Comparison of ENCODE assay signal across 21 cellular contexts in the genomic region with DNA sequence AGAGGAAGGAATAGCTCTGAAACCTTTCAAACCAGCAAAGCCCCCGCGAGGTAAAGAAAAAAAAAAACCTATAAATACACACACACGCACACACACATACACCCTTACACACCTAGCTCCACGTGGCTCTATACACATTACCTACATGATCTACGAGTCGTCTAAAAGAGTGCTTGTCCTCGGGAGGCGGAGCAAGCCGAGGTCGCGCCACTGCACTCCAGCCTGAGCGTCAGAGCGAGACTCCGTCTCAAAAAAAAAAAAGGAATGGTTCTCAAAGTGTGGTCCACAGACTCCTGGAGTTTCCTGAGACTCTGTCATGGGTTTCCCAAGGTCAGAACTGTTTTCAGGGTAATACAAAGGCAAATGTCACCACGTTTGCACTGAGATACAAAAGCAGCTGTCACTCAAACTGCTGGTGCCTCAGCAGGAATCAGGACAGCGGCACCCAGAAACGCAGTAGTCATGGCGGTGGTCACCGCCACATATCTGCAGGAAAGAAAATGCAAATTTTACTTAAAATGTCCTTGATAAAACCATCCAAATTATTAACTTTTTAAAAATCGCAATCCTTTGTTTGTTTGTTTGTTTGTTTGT.
"Had no signal": no experiment of that assay in that cellular context is flagged by ENCODE, and none has a peak within 500 bp of the region (broad histone marks: within the 10 kb centered on the region; RNA-seq: fewer than 3 reads in every experiment).

No MANE protein-coding gene starts in this region.

- H3K4me3 Mint-ChIP-seq: activated CD4-positive, alpha-beta T cell treated with anti-CD3 and anti-CD28 coated beads, Interleukin-2, amount 10 ng/mL, durations not matched to agents 7 days and 5 days; activated CD8-positive, alpha-beta T cell treated with anti-CD3 and anti-CD28 coated beads for 36 hours; activated naive CD8-positive, alpha-beta T cell; central memory CD8-positive, alpha-beta T cell; effector memory CD8-positive, alpha-beta T cell; nephron had no signal

- H3K27ac ChIP-seq: dorsolateral prefrontal cortex, testis, VCaP had no signal

- H3K4me3 ChIP-seq: dorsolateral prefrontal cortex, testis had no signal

- H3K27me3 ChIP-seq: dorsolateral prefrontal cortex, testis had no signal

- FAIRE-seq: astrocyte, colon, endothelial cell of umbilical vein had no signal

- DNase-seq: activated CD4-positive, alpha-beta T cell treated with anti-CD3 and anti-CD28 coated beads, Interleukin-2, amount 10 ng/mL, durations not matched to agents 7 days and 5 days; activated CD8-positive, alpha-beta T cell treated with anti-CD3 and anti-CD28 coated beads for 36 hours; activated naive CD4-positive, alpha-beta T cell; activated T-cell treated with anti-CD3 and anti-CD28 coated beads, Interleukin-2, amount 50 U/mL, for 1 hour; effector memory CD8-positive, alpha-beta T cell; foreskin melanocyte; left ventricle myocardium superior; stimulated activated CD4-positive, alpha-beta T cell treated with anti-CD3 and anti-CD28 coated beads, Interleukin-4, amount 100 ng/mL, for 1 hour; stimulated activated naive CD4-positive, alpha-beta T cell; testis; trophoblast cell had no signal

- H3K4me1 Mint-ChIP-seq: activated CD4-positive, alpha-beta T cell treated with anti-CD3 and anti-CD28 coated beads, Interleukin-2, amount 10 ng/mL, durations not matched to agents 7 days and 5 days; central memory CD8-positive, alpha-beta T cell; nephron had no signal

- H3K27ac Mint-ChIP-seq: activated CD4-positive, alpha-beta T cell treated with anti-CD3 and anti-CD28 coated beads, Interleukin-2, amount 10 ng/mL, durations not matched to agents 7 days and 5 days; activated CD8-positive, alpha-beta T cell treated with anti-CD3 and anti-CD28 coated beads for 36 hours; activated naive CD8-positive, alpha-beta T cell; effector memory CD8-positive, alpha-beta T cell; nephron had no signal

- H3K36me3 Mint-ChIP-seq: activated naive CD8-positive, alpha-beta T cell had no signal

- H3K9me3 ChIP-seq: testis had no signal

- H3K4me1 ChIP-seq: testis had no signal

- H3K9me3 Mint-ChIP-seq: activated CD4-positive, alpha-beta T cell treated with anti-CD3 and anti-CD28 coated beads, Interleukin-2, amount 10 ng/mL, durations not matched to agents 7 days and 5 days; activated CD8-positive, alpha-beta T cell treated with anti-CD3 and anti-CD28 coated beads for 36 hours; central memory CD8-positive, alpha-beta T cell; effector memory CD8-positive, alpha-beta T cell; nephron had no signal

- ATAC-seq: activated CD4-positive, CD25-positive, alpha-beta regulatory T cell treated with anti-CD3 and anti-CD28 coated beads, Interleukin-2, amount 50 U/mL, for 24 hours; activated CD8-positive, alpha-beta T cell treated with anti-CD3 and anti-CD28 coated beads for 36 hours; effector memory CD8-positive, alpha-beta T cell; esophagus mucosa; left ventricle myocardium superior had no signal

- H3K27me3 Mint-ChIP-seq: activated CD4-positive, alpha-beta T cell treated with anti-CD3 and anti-CD28 coated beads, Interleukin-2, amount 10 ng/mL, durations not matched to agents 7 days and 5 days had no signal
